In genomic region chr20:38999965-39000910, GRCh38 we compare ENCODE assay signal across 26 cellular contexts.
"Had no signal": no experiment of that assay in that cellular context is flagged by ENCODE, and none has a peak within 500 bp of the region (broad histone marks: within the 10 kb centered on the region; RNA-seq: fewer than 3 reads in every experiment).

No MANE protein-coding gene starts in this region.

- ATAC-seq: left cardiac atrium; lower lobe of right lung; naive thymus-derived CD8-positive, alpha-beta T cell; pancreas; right cardiac atrium; stimulated activated memory B cell treated with anti-CD40 and anti-IgM and Interleukin-4, amounts not matched to agents 10 μg/mL and 1 μg/mL and 100 μg/mL, for 72 hours; stimulated activated naive CD8-positive, alpha-beta T cell treated with anti-CD3 and anti-CD28 coated beads, Interleukin-15, amount 100 ng/mL, for 72 hours had no signal

- H3K9me3 Mint-ChIP-seq: naive thymus-derived CD8-positive, alpha-beta T cell; stimulated activated memory B cell treated with anti-CD40 and anti-IgM and Interleukin-4, amounts not matched to agents 10 μg/mL and 1 μg/mL and 100 μg/mL, for 72 hours; stimulated activated naive CD8-positive, alpha-beta T cell treated with anti-CD3 and anti-CD28 coated beads, Interleukin-15, amount 100 ng/mL, for 72 hours had no signal

- H3K4me1 ChIP-seq: lower lobe of right lung, pancreas, prostate gland, spleen, testis, thyroid gland, vagina had no signal

- DNase-seq: hippocampal formation; kidney glomerular epithelial cell; left cardiac atrium; left lung; lower lobe of right lung; mammary epithelial cell; mesenchymal stem cell; naive thymus-derived CD8-positive, alpha-beta T cell; pancreas; posterior cingulate gyrus; retina; right cardiac atrium; sigmoid colon; small intestine; spleen; stimulated activated CD4-positive, alpha-beta T cell treated with anti-CD3 and anti-CD28 coated beads, Interleukin-4, amount 100 ng/mL, for 24 hours; stimulated activated naive CD4-positive, alpha-beta T cell treated with Interleukin-2 at 50 U/mL for 16 hours; stimulated activated naive CD8-positive, alpha-beta T cell treated with anti-CD3 and anti-CD28 coated beads, Interleukin-15, amount 100 ng/mL, for 72 hours; substantia nigra; testis; thyroid gland; transverse colon; upper lobe of left lung had no signal

- H3K27ac ChIP-seq: left lung, lower lobe of right lung, pancreas, prostate gland, sigmoid colon, spleen, testis, thyroid gland, upper lobe of left lung, vagina had no signal

- H3K4me3 ChIP-seq: left lung, lower lobe of right lung, pancreas, prostate gland, sigmoid colon, spleen, testis, thyroid gland, transverse colon, upper lobe of left lung, vagina had no signal

- H3K9me3 ChIP-seq: left lung, lower lobe of right lung, pancreas, prostate gland, sigmoid colon, spleen, testis, thyroid gland, transverse colon, upper lobe of left lung, vagina had no signal

- H3K27me3 ChIP-seq: left lung, pancreas, sigmoid colon, spleen, testis, thyroid gland, transverse colon, upper lobe of left lung, vagina had no signal

- H3K4me3 Mint-ChIP-seq: naive thymus-derived CD8-positive, alpha-beta T cell; stimulated activated memory B cell treated with anti-CD40 and anti-IgM and Interleukin-4, amounts not matched to agents 10 μg/mL and 1 μg/mL and 100 μg/mL, for 72 hours had no signal

- H3K27me3 Mint-ChIP-seq: naive thymus-derived CD8-positive, alpha-beta T cell; stimulated activated memory B cell treated with anti-CD40 and anti-IgM and Interleukin-4, amounts not matched to agents 10 μg/mL and 1 μg/mL and 100 μg/mL, for 72 hours; stimulated activated naive CD8-positive, alpha-beta T cell treated with anti-CD3 and anti-CD28 coated beads, Interleukin-15, amount 100 ng/mL, for 72 hours had no signal
